In genomic region chr11:27497284-27497866, GRCh38 we compare ENCODE assay signal across 8 cellular contexts.
DNase-seq lines count a peak whose midpoint lies in the region; ATAC-seq lines count a peak whose summit lies in the region.

No MANE protein-coding gene starts in this region.

- H3K27me3 ChIP-seq in mucosa of stomach (ENCODE audit: control insufficient read depth, insufficient read depth, low read length), result no peaks in the 10 kb centered on the region

- no peak overlapping the region for H3K4me3 ChIP-seq in mucosa of stomach (ENCODE audit: low read length)

- peaks cover 5% of the 10 kb centered on the region for H3K4me1 ChIP-seq in mucosa of stomach (ENCODE audit: control insufficient read depth, insufficient read depth, low read length)

- H3K9me3 ChIP-seq in mucosa of stomach (ENCODE audit: control insufficient read depth, low read length), result no peaks in the 10 kb centered on the region

- DNase-seq in NCI-H82 (lab: John Stamatoyannopoulos, UW) (peak; percentile 7), NCI-H82 treated with DMSO at 0.1 percent for 48 hours (lab: John Stamatoyannopoulos, UW; ENCODE audit: unreplicated experiment) (no peak), NCI-H146 treated with DMSO at 0.1 percent for 48 hours (lab: John Stamatoyannopoulos, UW; ENCODE audit: unreplicated experiment) (peak; percentile 25), LoVo (ENCODE audit: low spot score) (no peak)
- DNase-seq in central memory CD4-positive, alpha-beta T cell, result peak; percentile 5

- peak overlapping the region; percentile 10 for H3K9ac ChIP-seq in mucosa of stomach (ENCODE audit: low read length)

- ATAC-seq in HG02571 (IDR thresholded peaks at IDR 0.05; ENCODE audit: unreplicated experiment) (peak; percentile 59), HG02970 (IDR thresholded peaks at IDR 0.05; ENCODE audit: low FRiP score, unreplicated experiment) (no peak)

- H3K36me3 ChIP-seq in mucosa of stomach (ENCODE audit: control insufficient read depth, insufficient read depth, low read length), result peaks cover 3% of the 10 kb centered on the region

Comparison
In these comparisons a context has a peak if more than half of its experiments do, and no peak if none do; other contexts are left out.
1. DNase-seq: peak in NCI-H82 (single experiment), NCI-H146 treated with DMSO at 0.1 percent for 48 hours (single experiment) and central memory CD4-positive, alpha-beta T cell (single experiment); none in NCI-H82 treated with DMSO at 0.1 percent for 48 hours (single experiment) and LoVo (single experiment).